ENCODE assay signal across 1 cellular context in genomic region chr19:48255376-48256303, GRCh38.
TF ChIP-seq lines count a peak whose summit lies in the region.

Gene CARD8 (minus strand): TSS chr19:48255912. CDS start chr19:48241020, 14,892 bp downstream.

TF ChIP-seq in H1, 55 proteins besides CTCF, POLR2A, EP300 and RAD21 (continued from another document):
- no peak for TF ChIP-seq CHD7 (IDR thresholded peaks at IDR 0.05; ENCODE audit: insufficient replicate concordance, low read length)
- no peak for TF ChIP-seq CREB1 (IDR thresholded peaks at IDR 0.05)
- TF ChIP-seq SIRT6 (IDR thresholded peaks at IDR 0.05; ENCODE audit: low read length), result no peak
- no peak; the same call in 1 of the 2 replicates for TF ChIP-seq SP4 (IDR thresholded peaks at IDR 0.05; ENCODE audit: low read length)
- TF ChIP-seq HDAC2 (IDR thresholded peaks at IDR 0.05; ENCODE audit: borderline replicate concordance in 1 of 2, low read depth in 2 of 2, low read length in 2 of 2), result no peak
- TF ChIP-seq POU5F1 (IDR thresholded peaks at IDR 0.05; ENCODE audit: low read depth, low read length), result no peak
- peak; percentile 91 for TF ChIP-seq SAP30 (IDR thresholded peaks at IDR 0.05; ENCODE audit: insufficient read depth, insufficient replicate concordance, low read length)
- TF ChIP-seq KDM4A (IDR thresholded peaks at IDR 0.05; ENCODE audit: low read depth, low read length, severe bottlenecking), result peak; percentile 58
- TF ChIP-seq ZNF274 (IDR thresholded peaks at IDR 0.05; ENCODE audit: borderline replicate concordance, extremely low read depth, low read length), result no peak
- 0 out of 4 replicates have a peak, but pooled peaks of 1 of the 2 experiments have one; percentile 30 for TF ChIP-seq SIN3A (conservative IDR thresholded peaks at IDR 0.05 in 1 of 2, IDR thresholded peaks at IDR 0.05 in 1 of 2; ENCODE audit: low read depth in 1 of 2, low read length in 2 of 2)
- no peak for TF ChIP-seq E2F6 (IDR thresholded peaks at IDR 0.05)
- no peak for TF ChIP-seq EZH2 (IDR thresholded peaks at IDR 0.05; ENCODE audit: low read depth, low read length, severe bottlenecking)
- TF ChIP-seq RXRA (IDR thresholded peaks at IDR 0.05; ENCODE audit: insufficient read depth, low read depth, low read length), result no peak
- peak; percentile 53; the same call in 1 of the 2 replicates for TF ChIP-seq POLR2AphosphoS5 (IDR thresholded peaks at IDR 0.05; ENCODE audit: low read depth, low read length)
- no peak for TF ChIP-seq SP2 (IDR thresholded peaks at IDR 0.05; ENCODE audit: low read length)
- no peak for TF ChIP-seq JUN (IDR thresholded peaks at IDR 0.05; ENCODE audit: low read depth, low read length)
- TF ChIP-seq ATF3 (IDR thresholded peaks at IDR 0.05; ENCODE audit: insufficient read depth, low read depth, low read length), result no peak
- no peak for TF ChIP-seq SUZ12 (IDR thresholded peaks at IDR 0.05; ENCODE audit: low read length)
- TF ChIP-seq MAFK (IDR thresholded peaks at IDR 0.05; ENCODE audit: low read depth, low read length), result peak; percentile 49; the same call in 1 of the 2 replicates
- TF ChIP-seq NRF1 (IDR thresholded peaks at IDR 0.05; ENCODE audit: low read depth, low read length), result no peak
- TF ChIP-seq GTF2F1 (IDR thresholded peaks at IDR 0.05; ENCODE audit: borderline replicate concordance, low read depth, low read length), result 0 out of 2 replicates have a peak, but pooled peaks have one; percentile 36
- TF ChIP-seq FOSL1 (IDR thresholded peaks at IDR 0.05; ENCODE audit: insufficient read depth, low read depth, low read length), result no peak
- no peak for TF ChIP-seq RFX5 (IDR thresholded peaks at IDR 0.05; ENCODE audit: borderline replicate concordance, low read depth, low read length)
- TF ChIP-seq BCL11A (IDR thresholded peaks at IDR 0.05; ENCODE audit: low read depth in 2 of 2, low read length in 2 of 2), result no peak
- no peak for TF ChIP-seq MAX (IDR thresholded peaks at IDR 0.05)
- TF ChIP-seq JUND (IDR thresholded peaks at IDR 0.05; ENCODE audit: low read length), result peak; percentile 55; the same call in 1 of the 2 replicates
- TF ChIP-seq TBP (IDR thresholded peaks at IDR 0.05; ENCODE audit: low read depth, low read length), result peak; percentile 69
- no peak for TF ChIP-seq SRF (IDR thresholded peaks at IDR 0.05; ENCODE audit: low read depth, low read length)
- peak; percentile 88 for TF ChIP-seq GABPA (IDR thresholded peaks at IDR 0.05; ENCODE audit: borderline replicate concordance, insufficient read depth, low read length)
- no peak for TF ChIP-seq TEAD4 (IDR thresholded peaks at IDR 0.05; ENCODE audit: low read depth, low read length)
- no peak for TF ChIP-seq KDM1A (IDR thresholded peaks at IDR 0.05; ENCODE audit: borderline replicate concordance, low read length)
- TF ChIP-seq CBX5 (IDR thresholded peaks at IDR 0.05; ENCODE audit: low read depth, low read length), result no peak
- no peak for TF ChIP-seq TCF12 (IDR thresholded peaks at IDR 0.05; ENCODE audit: low read depth, low read length)
- TF ChIP-seq CTBP2 (IDR thresholded peaks at IDR 0.05; ENCODE audit: borderline replicate concordance, insufficient read depth, insufficient read length, low read length), result no peak
- peak; percentile 22 for TF ChIP-seq NANOG (IDR thresholded peaks at IDR 0.05; ENCODE audit: insufficient read depth, low read depth, low read length, poor library complexity, severe bottlenecking)
- TF ChIP-seq USF2 (IDR thresholded peaks at IDR 0.05; ENCODE audit: low read length), result no peak
- peak; percentile 78 for TF ChIP-seq ASH2L (IDR thresholded peaks at IDR 0.05; ENCODE audit: low read length)
- no peak for TF ChIP-seq CBX8 (IDR thresholded peaks at IDR 0.05; ENCODE audit: borderline replicate concordance, low read depth, low read length)
- TF ChIP-seq RBBP5 (IDR thresholded peaks at IDR 0.05; ENCODE audit: borderline replicate concordance, low read depth, low read length), result no peak
- no peak for TF ChIP-seq CEBPB (IDR thresholded peaks at IDR 0.05; ENCODE audit: low read depth, low read length)
- peak; percentile 57 for TF ChIP-seq TAF7 (optimal IDR thresholded peaks at IDR 0.05; ENCODE audit: borderline replicate concordance, low read depth, low read length)
- peak; percentile 74 for TF ChIP-seq PHF8 (conservative IDR thresholded peaks at IDR 0.05; ENCODE audit: low read depth, low read length)
- TF ChIP-seq HDAC6 (IDR thresholded peaks at IDR 0.05; ENCODE audit: low read depth, low read length), result no peak
- no peak for TF ChIP-seq BRCA1 (IDR thresholded peaks at IDR 0.05; ENCODE audit: low read depth, low read length)
- peak; percentile 100 for TF ChIP-seq YY1 (IDR thresholded peaks at IDR 0.05; ENCODE audit: low read depth, low read length)
- TF ChIP-seq SIX5 (IDR thresholded peaks at IDR 0.05; ENCODE audit: low read depth, low read length), result peak; percentile 59
- TF ChIP-seq TAF1 (IDR thresholded peaks at IDR 0.05; ENCODE audit: low read depth, low read length), result peak; percentile 94
- no peak for TF ChIP-seq CHD1 (IDR thresholded peaks at IDR 0.05; ENCODE audit: low read depth, low read length)
- TF ChIP-seq EGR1 (IDR thresholded peaks at IDR 0.05; ENCODE audit: borderline replicate concordance, low read depth, low read length), result peak; percentile 58; the same call in 1 of the 2 replicates
- no peak for TF ChIP-seq RNF2 (IDR thresholded peaks at IDR 0.05; ENCODE audit: borderline replicate concordance, low read depth, low read length, missing control alignments, poor library complexity, severe bottlenecking)
- no peak for TF ChIP-seq SP1 (IDR thresholded peaks at IDR 0.05; ENCODE audit: low read depth, low read length)
- TF ChIP-seq KDM5A (IDR thresholded peaks at IDR 0.05; ENCODE audit: low read length), result no peak
TF ChIP-seq in H1: peak in this region for 17.
